Comparison of ENCODE assay signal across 8 cellular contexts in genomic region chr5:74934949-74935751, GRCh38.
DNase-seq lines count a peak whose midpoint lies in the region; ATAC-seq and TF ChIP-seq lines count a peak whose summit lies in the region.

No MANE protein-coding gene starts in this region.

- POLR2A ChIA-PET in RWPE1 (lab: Yijun Ruan, JAX; ENCODE audit: low non-redundant PET), result no interaction called here

- CTCF ChIA-PET in RWPE1 (lab: Yijun Ruan, JAX), result interaction anchor here (0.7 to 1.4 kb wide), 3 partner anchors 10 to 301 kb away, joined by 3 to 5 read pairs (median 3); partner anchors contain the start of gene ANKRD31

- ATAC-seq in HG03457 (IDR thresholded peaks at IDR 0.05; ENCODE audit: unreplicated experiment) (no peak), HG02678 (IDR thresholded peaks at IDR 0.05; ENCODE audit: unreplicated experiment) (no peak)

- H3K27ac ChIP-seq in RWPE1, result no peak overlapping the region

- TF ChIP-seq CTCF in RWPE1 (conservative IDR thresholded peaks at IDR 0.05; ENCODE audit: low read depth), result peak; percentile 15; the same call in 1 of the 2 replicates

- DNase-seq in SIG-M5 treated with dmso at 0.1 percent for 504 hours (lab: John Stamatoyannopoulos, UW; ENCODE audit: unreplicated experiment) (peak; percentile 17), SIG-M5 (lab: John Stamatoyannopoulos, UW) (no peak), RWPE1 (ENCODE audit: low spot score) (no peak), cerebellar cortex (ENCODE audit: low spot score) (peak; percentile 91), myocyte (ENCODE audit: low read depth) (peak; percentile 22), NCI-H1092 treated with DMSO at 0.1 percent for 48 hours (lab: John Stamatoyannopoulos, UW) (no peak)

Comparison
In these comparisons a context has a peak if more than half of its experiments do, and no peak if none do; other contexts are left out.
1. DNase-seq: peak in SIG-M5 treated with dmso at 0.1 percent for 504 hours (single experiment), cerebellar cortex (single experiment) and myocyte (single experiment); none in SIG-M5 (single experiment), RWPE1 (single experiment) and NCI-H1092 treated with DMSO at 0.1 percent for 48 hours (single experiment).